In genomic region chr4:98778206-98778605, GRCh38 we compare ENCODE assay signal across 13 cellular contexts.
A peak's percentile ranks its signal among the peaks of the same experiment; 100 is the strongest.
DNase-seq lines count a peak whose midpoint lies in the region; TF ChIP-seq lines count a peak whose summit lies in the region.
"Had no signal": no experiment of that assay in that cellular context is flagged by ENCODE, and none has a peak within 500 bp of the region (broad histone marks: within the 10 kb centered on the region; RNA-seq: fewer than 3 reads in every experiment).

No MANE protein-coding gene starts in this region.

- no peak overlapping the region for H3K4me2 ChIP-seq in GM23248 (ENCODE audit: unreplicated experiment)
- H3K4me2 ChIP-seq in H9 (ENCODE audit: insufficient read depth, insufficient read length, low read length), result no peak overlapping the region

- H3K9ac ChIP-seq in GM23248, result no peak overlapping the region
- no peak overlapping the region for H3K9ac ChIP-seq in H9 (ENCODE audit: extremely low read depth, insufficient read length, low read length)

- in situ Hi-C loops in GM23248 (cut with MboI), result no loop called here

- 45% methylated on average over 4 of the region's 4 CpGs for WGBS in GM23248 (ENCODE audit: low coverage in 1 of 2, low lambda C conversion rate in 2 of 2, missing lambda C conversion rate in 2 of 2), 2 experiments
- no CpG with 5 or more reads among the region's 4 CpGs for WGBS in H9 (ENCODE audit: extremely low coverage, insufficient read length, low lambda C conversion rate)

- no peaks in the 10 kb centered on the region for H3K27me3 ChIP-seq in GM23248 (replicated peaks; ENCODE audit: insufficient read depth)
- H3K27me3 ChIP-seq in H9 (ENCODE audit: insufficient read depth, low read length), result no peaks in the 10 kb centered on the region
- H3K27me3 ChIP-seq: neutrophil, suprapubic skin had no signal

- H2BK20ac ChIP-seq in H9 (ENCODE audit: low read depth, low read length, poor library complexity, severe bottlenecking), result no peak overlapping the region

- H3K23me2 ChIP-seq in H9 (ENCODE audit: insufficient read length, low read depth, low read length, poor library complexity, severe bottlenecking), result no peaks in the 10 kb centered on the region

- H2BK5ac ChIP-seq in H9 (ENCODE audit: insufficient read length, low read length), result no peak overlapping the region

- no peak overlapping the region for H4K91ac ChIP-seq in H9 (ENCODE audit: insufficient read length, low read depth, low read length)

- no peak overlapping the region for H3K56ac ChIP-seq in H9 (ENCODE audit: insufficient read length, low read depth, low read length)

- no peaks in the 10 kb centered on the region for H3K36me3 Mint-ChIP-seq in H9 (ENCODE audit: insufficient read depth in 1 of 3, low read depth in 3 of 3)
- H3K36me3 Mint-ChIP-seq: activated CD4-positive, alpha-beta memory T cell treated with anti-CD3 and anti-CD28 coated beads for 36 hours; activated naive CD4-positive, alpha-beta T cell treated with anti-CD3 and anti-CD28 coated beads, Interleukin-2, amount 50 U/mL, for 72 hours had no signal

- H3K9me3 ChIP-seq in GM23248 (ENCODE audit: low read depth), result no peaks in the 10 kb centered on the region
- no peaks in the 10 kb centered on the region for H3K9me3 ChIP-seq in H9 (ENCODE audit: control insufficient read depth, low read depth, low read length)
- H3K9me3 ChIP-seq: neutrophil, suprapubic skin had no signal

- H3K27ac ChIP-seq in GM23248 (no peak overlapping the region), RWPE1 (no peak overlapping the region), H9 (ENCODE audit: insufficient read length, low read depth, low read length) (no peak overlapping the region)
- H3K27ac ChIP-seq: neutrophil, suprapubic skin had no signal

- H2AFZ ChIP-seq in GM23248, result no peak overlapping the region
- H2AFZ ChIP-seq in H9 (ENCODE audit: low read length), result no peak overlapping the region

- H3K9me3 Mint-ChIP-seq in H9, result no peaks in the 10 kb centered on the region
- H3K9me3 Mint-ChIP-seq: activated CD4-positive, alpha-beta memory T cell treated with anti-CD3 and anti-CD28 coated beads for 36 hours; activated naive CD4-positive, alpha-beta T cell treated with anti-CD3 and anti-CD28 coated beads, Interleukin-2, amount 50 U/mL, for 72 hours had no signal

- H3K4me1 ChIP-seq in GM23248 (ENCODE audit: insufficient read depth) (no peaks in the 10 kb centered on the region), H9 (ENCODE audit: insufficient read depth, low read length) (no peaks in the 10 kb centered on the region)
- H3K4me1 ChIP-seq: suprapubic skin had no signal

- H4K5ac ChIP-seq in H9 (ENCODE audit: insufficient read length, low read depth, low read length), result no peak overlapping the region

- no peak overlapping the region for H2BK12ac ChIP-seq in H9 (ENCODE audit: insufficient read length, low read depth, low read length)

- no peaks in the 10 kb centered on the region for H3K36me3 ChIP-seq in GM23248 (ENCODE audit: low read depth)
- H3K36me3 ChIP-seq: neutrophil, suprapubic skin had no signal

- no peaks in the 10 kb centered on the region for H3K4me1 Mint-ChIP-seq in H9

- H3T11ph ChIP-seq in H9 (ENCODE audit: low read length), result no peak overlapping the region

- no peaks in the 10 kb centered on the region; the same call in 1 of the 2 replicates for H3K27me3 Mint-ChIP-seq in H9 (ENCODE audit: low read depth)
- H3K27me3 Mint-ChIP-seq: activated CD4-positive, alpha-beta memory T cell treated with anti-CD3 and anti-CD28 coated beads for 36 hours had no signal

- no peaks in the 10 kb centered on the region for H4K20me1 ChIP-seq in GM23248 (ENCODE audit: insufficient read depth)
- no peaks in the 10 kb centered on the region for H4K20me1 ChIP-seq in H9 (ENCODE audit: control insufficient read depth, insufficient read depth, insufficient read length)

- no peak overlapping the region for H2BK120ac ChIP-seq in H9 (ENCODE audit: low read depth, low read length, poor library complexity, severe bottlenecking)

- no peaks in the 10 kb centered on the region for H3K79me1 ChIP-seq in H9 (ENCODE audit: insufficient read depth, low read depth, low read length, poor library complexity, severe bottlenecking)

- H3K79me2 ChIP-seq in GM23248 (ENCODE audit: insufficient read depth) (no peaks in the 10 kb centered on the region), H9 (ENCODE audit: insufficient read depth, low read length) (no peaks in the 10 kb centered on the region)

- no peak overlapping the region for H3K23ac ChIP-seq in H9 (ENCODE audit: insufficient read length, low read depth, low read length)

- H3F3A ChIP-seq in GM23248 (ENCODE audit: insufficient read depth), result peaks cover 3% of the 10 kb centered on the region; the same call in 1 of the 2 replicates

- no peaks in the 10 kb centered on the region for H3K9me2 ChIP-seq in GM23248 (ENCODE audit: insufficient read depth)

- TF ChIP-seq CTCF in RWPE1 (conservative IDR thresholded peaks at IDR 0.05; ENCODE audit: low read depth), result no peak
- no peak for TF ChIP-seq CTCF in retinal pigment epithelial cell (conservative IDR thresholded peaks at IDR 0.05; ENCODE audit: low read depth, low read length)
- TF ChIP-seq CTCF in H9 (conservative IDR thresholded peaks at IDR 0.05), result no peak

- H3K4me3 ChIP-seq in GM23248 (no peak overlapping the region), retinal pigment epithelial cell (ENCODE audit: low read length) (no peak overlapping the region)
- H3K4me3 ChIP-seq: suprapubic skin had no signal

- no peak overlapping the region for H2BK15ac ChIP-seq in H9 (ENCODE audit: low read depth, low read length)

- H2AK5ac ChIP-seq in H9 (ENCODE audit: insufficient read length, low read length), result no peak overlapping the region

- H3K4me3 Mint-ChIP-seq in H9, result no peak overlapping the region
- H3K4me3 Mint-ChIP-seq: activated CD4-positive, alpha-beta memory T cell treated with anti-CD3 and anti-CD28 coated beads for 36 hours had no signal

- H3K27ac Mint-ChIP-seq in H9, result no peak overlapping the region
- H3K27ac Mint-ChIP-seq: activated CD4-positive, alpha-beta memory T cell treated with anti-CD3 and anti-CD28 coated beads for 36 hours; activated naive CD4-positive, alpha-beta T cell treated with anti-CD3 and anti-CD28 coated beads, Interleukin-2, amount 50 U/mL, for 72 hours had no signal

- DNase-seq in GM23248 (peak; percentile 86), RWPE1 (ENCODE audit: low spot score) (peak; percentile 76), fibroblast of gingiva (ENCODE audit: low read depth) (peak; percentile 78), retinal pigment epithelial cell (ENCODE audit: low read depth) (peak; percentile 2), H9 (no peak), cerebellum (ENCODE audit: low spot score) (no peak)
- no peak for DNase-seq in activated CD8-positive, alpha-beta memory T cell treated with anti-CD3 and anti-CD28 coated beads, Interleukin-2, amount 50 U/mL, for 4 hours
- no peak for DNase-seq in stimulated activated naive CD4-positive, alpha-beta T cell treated with Interleukin-2 at 50 U/mL for 16 hours (lab: John Stamatoyannopoulos, UW)
- DNase-seq: activated CD4-positive, alpha-beta memory T cell treated with anti-CD3 and anti-CD28 coated beads for 36 hours; NCI-H748 treated with DMSO at 0.1 percent for 48 hours had no signal

- POLR2A ChIA-PET in RWPE1 (lab: Yijun Ruan, JAX; ENCODE audit: low non-redundant PET), result no interaction called here

- no peak overlapping the region for H4K8ac ChIP-seq in H9 (replicated peaks; ENCODE audit: insufficient read length, low read depth, low read length)

- H3K18ac ChIP-seq in H9 (ENCODE audit: insufficient read length, low read depth, low read length), result no peak overlapping the region

- H3K14ac ChIP-seq in H9 (ENCODE audit: insufficient read depth, low read length), result no peak overlapping the region

- H3K4ac ChIP-seq in H9 (ENCODE audit: low read depth, low read length), result no peak overlapping the region

- CTCF ChIA-PET in RWPE1 (lab: Yijun Ruan, JAX), result no interaction called here

Comparison
In these comparisons a context has a peak if more than half of its experiments do, and no peak if none do; other contexts are left out.
1. DNase-seq: peak in GM23248 (single experiment), RWPE1 (single experiment), fibroblast of gingiva (single experiment) and retinal pigment epithelial cell (single experiment); none in H9 (single experiment), cerebellum (single experiment), activated CD8-positive, alpha-beta memory T cell treated with anti-CD3 and anti-CD28 coated beads, Interleukin-2, amount 50 U/mL, for 4 hours (single experiment) and stimulated activated naive CD4-positive, alpha-beta T cell treated with Interleukin-2 at 50 U/mL for 16 hours (single experiment).